1 cellular context compared by ENCODE assay signal in genomic region chr7:27677912-27678612, GRCh38.
TF ChIP-seq lines count a peak whose summit lies in the region.

No MANE protein-coding gene starts in this region.

TF ChIP-seq in HEK293, 187 proteins besides CTCF, POLR2A, EP300 and RAD21 (continued from another document):
- peak; percentile 37; the same call in 1 of the 2 replicates for TF ChIP-seq ZNF518A (tag by site-specific recombination; conservative IDR thresholded peaks at IDR 0.05; ENCODE audit: low read depth)
- TF ChIP-seq ZNF629 (tag by site-specific recombination; IDR thresholded peaks at IDR 0.05): peak; percentile 87
- TF ChIP-seq KLF9 (tag by site-specific recombination; IDR thresholded peaks at IDR 0.05; ENCODE audit: low read depth): peak; percentile 37; the same call in 1 of the 2 replicates
- 0 out of 2 replicates have a peak, but pooled peaks have one; percentile 6 for TF ChIP-seq EGR2 (tag by site-specific recombination; IDR thresholded peaks at IDR 0.05; ENCODE audit: low read depth)
- TF ChIP-seq ZBTB21 (tag by site-specific recombination; IDR thresholded peaks at IDR 0.05): peak; percentile 77
- 0 out of 2 replicates have a peak, but pooled peaks have one; percentile 18 for TF ChIP-seq ZBTB6 (tag by site-specific recombination; IDR thresholded peaks at IDR 0.05)
- TF ChIP-seq KLF1 (tag by site-specific recombination; IDR thresholded peaks at IDR 0.05): 0 out of 2 replicates have a peak, but pooled peaks have one; percentile 31
- peak; percentile 71 for TF ChIP-seq OSR2 (tag by site-specific recombination; IDR thresholded peaks at IDR 0.05)
- TF ChIP-seq ZNF639 (tag by site-specific recombination; IDR thresholded peaks at IDR 0.05): 0 out of 2 replicates have a peak, but pooled peaks have one; percentile 29
- no peak for TF ChIP-seq GLIS1 (tag by site-specific recombination; IDR thresholded peaks at IDR 0.05)
